11 cellular contexts compared by ENCODE assay signal in genomic region chr12:94980577-94980976, GRCh38. TPM values are rescaled to one million over a fixed set of nuclear protein-coding genes. Genes with fewer than 3 reads are reported as not detected.
DNase-seq lines count a peak whose midpoint lies in the region; ATAC-seq and TF ChIP-seq lines count a peak whose summit lies in the region.
"Had no signal": no experiment of that assay in that cellular context is flagged by ENCODE, and none has a peak within 500 bp of the region (broad histone marks: within the 10 kb centered on the region; RNA-seq: fewer than 3 reads in every experiment).

No MANE protein-coding gene starts in this region.

- H3K4me1 ChIP-seq in SK-N-SH (ENCODE audit: control insufficient read depth in 1 of 2, insufficient read depth in 2 of 2, low read depth in 1 of 2, low read length in 1 of 2) (no peaks in the 10 kb centered on the region; a peak in 2 of 4 replicates), esophagus squamous epithelium (peaks cover 0 to 9% (median 0%) of the 10 kb centered on the region in 3 donors)

- TF ChIP-seq CTCF in SK-N-SH (IDR thresholded peaks at IDR 0.05) (peak; percentile 32), epithelial cell of esophagus (IDR thresholded peaks at IDR 0.05; ENCODE audit: insufficient read depth, low read depth, low read length, missing control alignments) (peak; percentile 25), retinal pigment epithelial cell (conservative IDR thresholded peaks at IDR 0.05; ENCODE audit: low read depth, low read length) (peak; percentile 44), esophagus squamous epithelium (IDR thresholded peaks at IDR 0.05) (peak in 1 of 6 experiments; percentile 11)

- no peak overlapping the region for H2AFZ ChIP-seq in SK-N-SH (ENCODE audit: low read depth)

- peaks cover 4% of the 10 kb centered on the region; the same call in 1 of the 2 replicates for H3K79me2 ChIP-seq in SK-N-SH (ENCODE audit: insufficient read depth)

- 81% methylated on average over 4 of the region's 4 CpGs for WGBS in SK-N-SH (ENCODE audit: low lambda C conversion rate)
- WGBS in esophagus squamous epithelium, 2 donors = 44 to 66% methylated on average over 4 of the region's 4 CpGs

- ATAC-seq in SK-N-SH treated with all-trans-retinoic acid at 6 μM for 48 hours (no peak), GM18520 (IDR thresholded peaks at IDR 0.05; ENCODE audit: unreplicated experiment) (no peak)
- ATAC-seq: gastroesophageal sphincter had no signal

- peak; percentile 21 for DNase-seq in SK-N-SH
- peak; percentile 22 for DNase-seq in NCI-H2227 (lab: John Stamatoyannopoulos, UW; ENCODE audit: unreplicated experiment)
- DNase-seq in epithelial cell of esophagus (ENCODE audit: low read depth) = no peak
- peak; percentile 24 for DNase-seq in retinal pigment epithelial cell (ENCODE audit: low read depth)
- no peak for DNase-seq in esophagus squamous epithelium (lab: John Stamatoyannopoulos, UW)
- no peak for DNase-seq in stimulated activated CD4-positive, alpha-beta T cell treated with anti-CD3 and anti-CD28 coated beads, Interleukin-4, amount 100 ng/mL, for 24 hours

- H3K27ac ChIP-seq in SK-N-SH (ENCODE audit: low read depth in 2 of 2, low read length in 1 of 2) (no peak overlapping the region), esophagus squamous epithelium (no peak overlapping the region)
- H3K27ac ChIP-seq: gastroesophageal sphincter, SJSA1 had no signal

- H3K9me3 ChIP-seq in SK-N-SH (no peaks in the 10 kb centered on the region), esophagus squamous epithelium (no peaks in the 10 kb centered on the region)
- H3K9me3 ChIP-seq: BLaER1 treated with 17β-estradiol and CSF1 and Interleukin-3, amounts not matched to agents 10 nM and 100 nM; gastroesophageal sphincter; SJSA1 had no signal

- TF ChIP-seq POLR2A in esophagus squamous epithelium (IDR thresholded peaks at IDR 0.05) = no peak

- no peak overlapping the region for H3K9ac ChIP-seq in SK-N-SH

- no peak for TF ChIP-seq EP300 in SK-N-SH (IDR thresholded peaks at IDR 0.05; ENCODE audit: borderline replicate concordance in 1 of 2, low read depth in 1 of 2, low read length in 1 of 2)

- H3K9me2 ChIP-seq in SK-N-SH = no peaks in the 10 kb centered on the region

- H3F3A ChIP-seq in SK-N-SH (replicated peaks; ENCODE audit: insufficient read depth) = no peaks in the 10 kb centered on the region

- CTCF ChIA-PET in SK-N-SH (lab: Yijun Ruan, JAX) = interaction anchor here (0.7 to 2.9 kb wide), 3 partner anchors 10 to 356 kb away, joined by 3 to 8 read pairs (median 6); no protein-coding TSS in a partner anchor

- intact Hi-C loops in esophagus squamous epithelium (cut with DNase I) = no loop called here

- H3K27me3 ChIP-seq in SK-N-SH (ENCODE audit: insufficient read depth) (no peaks in the 10 kb centered on the region), esophagus squamous epithelium (no peaks in the 10 kb centered on the region)
- H3K27me3 ChIP-seq: BLaER1 treated with 17β-estradiol and CSF1 and Interleukin-3, amounts not matched to agents 10 nM and 100 nM; gastroesophageal sphincter; SJSA1 had no signal

- H3K4me2 ChIP-seq in SK-N-SH = no peak overlapping the region
- H3K4me2 ChIP-seq: BLaER1 treated with 17β-estradiol and CSF1 and Interleukin-3, amounts not matched to agents 10 nM and 100 nM had no signal

- H3K36me3 ChIP-seq in SK-N-SH (replicated peaks in 1 of 2; ENCODE audit: control insufficient read depth in 1 of 2, insufficient read depth in 2 of 2, low read length in 1 of 2) (no peaks in the 10 kb centered on the region), esophagus squamous epithelium (peaks cover 0 to 22% (median 0%) of the 10 kb centered on the region in 3 donors)

- POLR2A ChIA-PET in SK-N-SH (lab: Yijun Ruan, JAX) = no interaction called here

- H4K20me1 ChIP-seq in SK-N-SH (ENCODE audit: insufficient read depth) = no peaks in the 10 kb centered on the region

- TF ChIP-seq RAD21 in SK-N-SH (IDR thresholded peaks at IDR 0.05; ENCODE audit: low read length) = peak; percentile 73

- H3K4me3 ChIP-seq in SK-N-SH (ENCODE audit: low read depth in 2 of 2, low read length in 1 of 2) (no peak overlapping the region), epithelial cell of esophagus (ENCODE audit: low read length) (no peak overlapping the region), retinal pigment epithelial cell (ENCODE audit: low read length) (no peak overlapping the region), esophagus squamous epithelium (no peak overlapping the region)
- H3K4me3 ChIP-seq: BLaER1 treated with 17β-estradiol and CSF1 and Interleukin-3, amounts not matched to agents 10 nM and 100 nM; gastroesophageal sphincter; SJSA1 had no signal

TF ChIP-seq in SK-N-SH, 30 proteins besides CTCF, POLR2A, EP300 and RAD21:
- TF ChIP-seq JUND (IDR thresholded peaks at IDR 0.05) (no peak), SMC3 (IDR thresholded peaks at IDR 0.05; ENCODE audit: low read depth, low read length) (0 out of 2 replicates have a peak, but pooled peaks have one; percentile 29)

TF ChIP-seq in SK-N-SH treated with all-trans-retinoic acid at 6 μM for 48 hours, 23 proteins besides CTCF, POLR2A, EP300 and RAD21:
- TF ChIP-seq ZNF565 (CRISPR knock-in tag; conservative IDR thresholded peaks at IDR 0.05; ENCODE audit: low read depth) = no peak
- TF ChIP-seq ISL1 (CRISPR knock-in tag; IDR thresholded peaks at IDR 0.05) = no peak
- TF ChIP-seq CSDC2 (CRISPR knock-in tag; IDR thresholded peaks at IDR 0.05) = no peak
- TF ChIP-seq RARB (CRISPR knock-in tag; IDR thresholded peaks at IDR 0.05) = no peak
- TF ChIP-seq ZFP3 (CRISPR knock-in tag; IDR thresholded peaks at IDR 0.05) = no peak
- TF ChIP-seq TOX (CRISPR knock-in tag; IDR thresholded peaks at IDR 0.05; ENCODE audit: borderline replicate concordance) = no peak
- TF ChIP-seq TCF4 (CRISPR knock-in tag; IDR thresholded peaks at IDR 0.05; ENCODE audit: borderline replicate concordance) = no peak
- no peak for TF ChIP-seq GLIS3 (CRISPR knock-in tag; IDR thresholded peaks at IDR 0.05)
- no peak for TF ChIP-seq BACH2 (CRISPR knock-in tag; IDR thresholded peaks at IDR 0.05; ENCODE audit: borderline replicate concordance)
TF ChIP-seq in SK-N-SH treated with all-trans-retinoic acid at 6 μM for 48 hours: peak in this region for 0.

RNA-seq across cellular contexts. Expression of gene NDUFA12, which starts 22.9 kb away (rescaled TPM):
- 106 and 130 TPM in 2 replicates for polyA plus RNA-seq in SK-N-SH (2012; rRNA removed)
- polyA plus RNA-seq in SK-N-SH (2012; cell fraction: cytosol; rRNA removed) = 156 and 173 TPM in 2 replicates
- 22.6 and 36.1 TPM in 2 replicates for polyA plus RNA-seq in SK-N-SH (2012; cell fraction: nucleus; rRNA removed)
- total RNA-seq in esophagus squamous epithelium = 100 to 1,000 TPM in 2 of 4 donors, 10 to 100 TPM in 2; 86.1 to 163 (median 97.6) TPM

Comparison
In these comparisons a context has a peak if more than half of its experiments do, and no peak if none do; other contexts are left out.
1. DNase-seq: peak in SK-N-SH (single experiment), NCI-H2227 (single experiment) and retinal pigment epithelial cell (single experiment); none in epithelial cell of esophagus (single experiment), esophagus squamous epithelium (single experiment) and stimulated activated CD4-positive, alpha-beta T cell treated with anti-CD3 and anti-CD28 coated beads, Interleukin-4, amount 100 ng/mL, for 24 hours (single experiment).